ENCODE assay signal across 32 cellular contexts in genomic region chr15:74525328-74525727, GRCh38. TPM values are rescaled to one million over a fixed set of nuclear protein-coding genes. Genes with fewer than 3 reads are reported as not detected.
A peak's percentile ranks its signal among the peaks of the same experiment; 100 is the strongest.
DNase-seq lines count a peak whose midpoint lies in the region; ATAC-seq, FAIRE-seq and TF ChIP-seq lines count a peak whose summit lies in the region.
"Had no signal": no experiment of that assay in that cellular context is flagged by ENCODE, and none has a peak within 500 bp of the region (broad histone marks: within the 10 kb centered on the region; RNA-seq: fewer than 3 reads in every experiment).

No MANE protein-coding gene starts in this region.

- no peak for TF ChIP-seq RAD21 in K562 (CRISPR knock-in tag; conservative IDR thresholded peaks at IDR 0.05 in 1 of 2, IDR thresholded peaks at IDR 0.05 in 1 of 2)

- H2AFZ ChIP-seq in K562 (ENCODE audit: low read depth, low read length) = 0 out of 2 replicates have a peak overlapping the region, but pooled peaks have one; percentile 17

- in situ Hi-C loops in K562 (cut with MboI) = no loop called here

- intact Hi-C loops in Calu3 (cut with micrococcal nuclease; ENCODE audit: unreplicated experiment) (no loop called here), K562 (cut with micrococcal nuclease) (no loop called here)

- H3K9ac ChIP-seq in K562 (ENCODE audit: insufficient read depth in 1 of 2, low read depth in 2 of 2, low read length in 2 of 2) = no peak overlapping the region

- POLR2A ChIA-PET in K562 (lab: Yijun Ruan, JAX) = interaction anchor here (1.0 kb wide), 1 partner anchor 90 kb away, joined by 3 read pairs; no protein-coding TSS in a partner anchor

- H3K4me1 Mint-ChIP-seq in Calu3 (ENCODE audit: low read depth, unreplicated experiment) = peaks cover 47% of the 10 kb centered on the region
- H3K4me1 Mint-ChIP-seq: CD8-positive, alpha-beta memory T cell; naive thymus-derived CD8-positive, alpha-beta T cell had no signal

- H3K36me3 ChIP-seq in K562 (ENCODE audit: control insufficient read depth, insufficient read depth, low read length) = no peaks in the 10 kb centered on the region
- H3K36me3 ChIP-seq: BE2C, heart right ventricle, sigmoid colon, tibial artery had no signal

- TF ChIP-seq CTCF in Calu3 (IDR thresholded peaks at IDR 0.05; ENCODE audit: unreplicated experiment) (no peak), K562 (IDR thresholded peaks at IDR 0.05 in 2 of 3, conservative IDR thresholded peaks at IDR 0.05 in 1 of 3; ENCODE audit: insufficient read depth in 2 of 3, low read depth in 1 of 3, low read length in 3 of 3) (no peak), fibroblast of the aortic adventitia (IDR thresholded peaks at IDR 0.05; ENCODE audit: insufficient read depth, low read length) (no peak)

- no TSS peak for BruUV-seq in Calu3 (replicated peaks; lab: Mats Ljungman, UMichigan)
- no TSS peak for BruUV-seq in K562 (replicated peaks; lab: Mats Ljungman, UMichigan)

- H3K4me3 Mint-ChIP-seq in Calu3 (ENCODE audit: low read depth, unreplicated experiment) = no peak overlapping the region
- H3K4me3 Mint-ChIP-seq: activated naive CD8-positive, alpha-beta T cell; activated T-cell treated with anti-CD3 and anti-CD28 coated beads, Interleukin-2, amount 50 U/mL, for 24 hours; CD8-positive, alpha-beta memory T cell; naive thymus-derived CD8-positive, alpha-beta T cell; T-helper 1 cell treated with Interleukin-12 subunit alpha and Interleukin-12 subunit beta and Interleukin-4 antibody, amounts not matched to agents 30 μg/mL and 1 μg/mL, for 36 hours had no signal

- TF ChIP-seq EP300 in K562 (IDR thresholded peaks at IDR 0.05; ENCODE audit: low read length) = no peak

- WGBS in K562 (ENCODE audit: insufficient coverage, low coverage, missing lambda C conversion rate) = 0% methylated on average over 1 of the region's 1 CpG

- H3K4me3 ChIP-seq in K562 (no peak overlapping the region), fibroblast of the aortic adventitia (ENCODE audit: low read depth, low read length) (no peak overlapping the region)
- H3K4me3 ChIP-seq: coronary artery, heart right ventricle, sigmoid colon, tibial artery had no signal

- no peaks in the 10 kb centered on the region for H3K9me3 ChIP-seq in K562 (replicated peaks; ENCODE audit: control insufficient read depth, insufficient read depth, low read depth, low read length)
- H3K9me3 ChIP-seq: BE2C, heart right ventricle, sigmoid colon, tibial artery had no signal

- H3K27me3 Mint-ChIP-seq in Calu3 (ENCODE audit: unreplicated experiment) = no peaks in the 10 kb centered on the region
- H3K27me3 Mint-ChIP-seq: activated naive CD8-positive, alpha-beta T cell; activated T-cell treated with anti-CD3 and anti-CD28 coated beads, Interleukin-2, amount 50 U/mL, for 24 hours; CD8-positive, alpha-beta memory T cell; naive thymus-derived CD8-positive, alpha-beta T cell; progenitor cell of endocrine pancreas had no signal

- FAIRE-seq in K562 (lab: Jason Lieb, UNC) = no peak
- FAIRE-seq: frontal cortex, kidney had no signal

- H3K4me2 ChIP-seq in K562 (ENCODE audit: insufficient read depth, low read length) = no peak overlapping the region

- H3K27ac ChIP-seq in K562 (ENCODE audit: extremely low read depth, low read depth, low read length) = no peak overlapping the region
- H3K27ac ChIP-seq: coronary artery, heart right ventricle, RWPE1, sigmoid colon, tibial artery had no signal

- no peaks in the 10 kb centered on the region for H3K27me3 ChIP-seq in K562 (ENCODE audit: control insufficient read depth in 2 of 2, insufficient read depth in 2 of 2, low read length in 2 of 2)
- H3K27me3 ChIP-seq: BE2C, heart right ventricle, sigmoid colon, tibial artery had no signal

- H3K36me3 Mint-ChIP-seq in Calu3 (ENCODE audit: insufficient read depth, unreplicated experiment) = peaks cover 6% of the 10 kb centered on the region
- H3K36me3 Mint-ChIP-seq: activated naive CD8-positive, alpha-beta T cell; naive thymus-derived CD8-positive, alpha-beta T cell had no signal

- H4K20me1 ChIP-seq in K562 (replicated peaks; ENCODE audit: control insufficient read depth, insufficient read depth, low read length) = no peaks in the 10 kb centered on the region

- no peaks in the 10 kb centered on the region for H3K9me1 ChIP-seq in K562 (ENCODE audit: control insufficient read depth, insufficient read depth, low read length)

- CTCF ChIA-PET in Calu3 (lab: Charles Lee) (no interaction called here), K562 (lab: Yijun Ruan, JAX; ENCODE audit: low intra/inter-chr PET ratio) (no interaction called here)

- no peak for TF ChIP-seq POLR2A in K562 (conservative IDR thresholded peaks at IDR 0.05)

- no peaks in the 10 kb centered on the region for H3K79me2 ChIP-seq in K562 (ENCODE audit: control insufficient read depth, insufficient read depth, low read length)

- DNase-seq in Calu3 (no peak), M059J (ENCODE audit: low read depth) (peak; percentile 36), K562 (ENCODE audit: extremely low read depth in 1 of 4, low spot score in 3 of 4) (no peak), fibroblast of the aortic adventitia (ENCODE audit: low read depth) (peak; percentile 82), HPDE6-E6E7 (ENCODE audit: extremely low spot score) (no peak), NCI-H2107 (lab: John Stamatoyannopoulos, UW) (no peak), kidney tubule cell (ENCODE audit: low spot score) (no peak)
- DNase-seq: activated CD4-positive, CD25-positive, alpha-beta regulatory T cell; activated effector memory CD4-positive, alpha-beta T cell treated with anti-CD3 and anti-CD28 coated beads, Interleukin-2, amount 50 U/mL, for 16 hours; activated T-cell treated with anti-CD3 and anti-CD28 coated beads, Interleukin-2, amount 50 U/mL, for 24 hours; BE2C; CD8-positive, alpha-beta memory T cell; effector memory CD4-positive, alpha-beta T cell; GOT3; heart right ventricle; Karpas-422; kidney; MV-4-11; naive thymus-derived CD8-positive, alpha-beta T cell; NCI-H1436 treated with DMSO at 0.1 percent for 48 hours; NCI-H446 treated with DMSO at 0.1 percent for 48 hours; sigmoid colon; stimulated activated CD4-positive, alpha-beta T cell treated with anti-CD3 and anti-CD28 coated beads, Interleukin-12 subunit alpha, Interleukin-12 subunit beta, amount 100 ng/mL, for 4 hours; stimulated activated CD4-positive, alpha-beta T cell treated with anti-CD3 and anti-CD28 coated beads, Interleukin-4, amount 100 ng/mL, for 1 hour; tibial artery had no signal

- ATAC-seq in K562 (no peak), HG03175 (IDR thresholded peaks at IDR 0.05; ENCODE audit: unreplicated experiment) (no peak)
- ATAC-seq: heart right ventricle; naive thymus-derived CD8-positive, alpha-beta T cell had no signal

- H3K9me3 Mint-ChIP-seq in Calu3 (ENCODE audit: low read depth, unreplicated experiment) = no peaks in the 10 kb centered on the region
- H3K9me3 Mint-ChIP-seq: activated T-cell treated with anti-CD3 and anti-CD28 coated beads, Interleukin-2, amount 50 U/mL, for 24 hours; CD8-positive, alpha-beta memory T cell; naive thymus-derived CD8-positive, alpha-beta T cell; T-helper 1 cell treated with Interleukin-12 subunit alpha and Interleukin-12 subunit beta and Interleukin-4 antibody, amounts not matched to agents 30 μg/mL and 1 μg/mL, for 36 hours had no signal

- peak overlapping the region; percentile 76 for H3K27ac Mint-ChIP-seq in Calu3 (ENCODE audit: unreplicated experiment)
- H3K27ac Mint-ChIP-seq: activated naive CD8-positive, alpha-beta T cell; activated T-cell treated with anti-CD3 and anti-CD28 coated beads, Interleukin-2, amount 50 U/mL, for 24 hours; CD8-positive, alpha-beta memory T cell; naive thymus-derived CD8-positive, alpha-beta T cell; progenitor cell of endocrine pancreas; T-helper 1 cell treated with Interleukin-12 subunit alpha and Interleukin-12 subunit beta and Interleukin-4 antibody, amounts not matched to agents 30 μg/mL and 1 μg/mL, for 36 hours had no signal

- no peaks in the 10 kb centered on the region for H3K4me1 ChIP-seq in K562 (replicated peaks in 1 of 2; ENCODE audit: control insufficient read depth in 2 of 2, insufficient read depth in 2 of 2, low read length in 2 of 2)
- H3K4me1 ChIP-seq: BE2C, sigmoid colon, tibial artery had no signal

TF ChIP-seq in K562, 482 proteins besides CTCF, POLR2A, EP300 and RAD21:
- TF ChIP-seq NFE2 (IDR thresholded peaks at IDR 0.05; ENCODE audit: low read depth) (no peak), MAFF (IDR thresholded peaks at IDR 0.05; ENCODE audit: low read length) (no peak), CHCHD3 (CRISPR knock-in tag; IDR thresholded peaks at IDR 0.05) (no peak), POLR3A (IDR thresholded peaks at IDR 0.05; ENCODE audit: borderline replicate concordance, extremely low read depth, insufficient read depth, insufficient read length) (no peak)

RNA-seq across cellular contexts. Expression of gene ARID3B, which starts 15.7 kb away (rescaled TPM):
- total RNA-seq in Calu3 (2022) (10.6 and 11.2 TPM in 2 replicates), K562 (2014; rRNA removed) (7.1 and 10.9 TPM in 2 replicates), K562 (2014; rRNA removed; fragmentation: Illumina TruSeq; extraction: Trizol) (4.4 and 4.8 TPM in 2 replicates), K562 (2015; rRNA removed; fragmentation: Illumina TruSeq; extraction: Trizol) (6.0 and 6.1 TPM in 2 replicates), K562 (2021) (14.8 and 15.0 TPM in 2 replicates), fibroblast of the aortic adventitia (ENCODE audit: low replicate concordance) (0.33 and 2.5 TPM in 2 replicates)
- total RNA-seq in M059J (2014; rRNA removed; shearing (Covaris generic)) = 0.71 and 2.0 TPM in 2 replicates
- 31.5 and 48.3 TPM in 2 replicates for total RNA-seq in K562 (2011; cell fraction: chromatin; rRNA removed; ENCODE audit: low replicate concordance)
- total RNA-seq in K562 (2011; cell fraction: nucleolus; rRNA removed) = 22.4 and 26.3 TPM in 2 replicates
- 29.0 and 39.5 TPM in 2 replicates for total RNA-seq in K562 (2011; cell fraction: nucleoplasm; rRNA removed)
- polyA plus RNA-seq in K562 (2011; rRNA removed) (11.8 and 16.4 TPM in 2 replicates), K562 (2014; fragmentation: Illumina TruSeq; extraction: Trizol) (12.4 and 14.8 TPM in 2 replicates), K562 (2014; fragmentation: Nextera tagmentation; extraction: Ambion mirVana) (under 1 TPM; 0.32 to 0.74 TPM), K562 (2014; rRNA removed) (14.1 and 15.1 TPM in 2 replicates)
- polyA plus RNA-seq in K562 (2011; cell fraction: cytosol; rRNA removed) = 14.6 and 18.3 TPM in 2 replicates
- polyA plus RNA-seq in K562 (2011; cell fraction: nucleus; rRNA removed) = 19.7 and 26.1 TPM in 2 replicates
- polyA plus RNA-seq in K562 (2012) = 11.3 and 18.8 TPM in 2 replicates
- polyA minus RNA-seq in K562 (2011; rRNA and poly(A)+ RNA removed) = 10.7 and 11.3 TPM in 2 replicates
- polyA minus RNA-seq in K562 (2011; cell fraction: cytosol; rRNA and poly(A)+ RNA removed) = 11.5 and 11.8 TPM in 2 replicates
- polyA minus RNA-seq in K562 (2011; cell fraction: nucleus; rRNA and poly(A)+ RNA removed) = 10.5 and 11.4 TPM in 2 replicates

Comparison
In these comparisons a context has a peak if more than half of its experiments do, and no peak if none do; other contexts are left out.
1. DNase-seq: peak in M059J (single experiment) and fibroblast of the aortic adventitia (single experiment); none in Calu3 (single experiment), K562 (0 of 4), HPDE6-E6E7 (single experiment), NCI-H2107 (single experiment) and kidney tubule cell (single experiment).